In genomic region chr3:46858996-46859710, GRCh38 we compare ENCODE assay signal across 24 cellular contexts. TPM values are rescaled to one million over a fixed set of nuclear protein-coding genes. Genes with fewer than 3 reads are reported as not detected.
DNase-seq lines count a peak whose midpoint lies in the region; ATAC-seq, FAIRE-seq and TF ChIP-seq lines count a peak whose summit lies in the region.
"Had no signal": no experiment of that assay in that cellular context is flagged by ENCODE, and none has a peak within 500 bp of the region (broad histone marks: within the 10 kb centered on the region; RNA-seq: fewer than 3 reads in every experiment).

No MANE protein-coding gene starts in this region.

- H3K9ac ChIP-seq in K562 (ENCODE audit: insufficient read depth in 1 of 2, low read depth in 2 of 2, low read length in 2 of 2) = no peak overlapping the region

- no peaks in the 10 kb centered on the region for H3K9me3 Mint-ChIP-seq in activated naive CD8-positive, alpha-beta T cell treated with anti-CD3 and anti-CD28 coated beads, Interleukin-2, amount 50 U/mL, for 24 hours
- H3K9me3 Mint-ChIP-seq: activated naive CD8-positive, alpha-beta T cell treated with anti-CD3 and anti-CD28 coated beads for 36 hours; activated T-cell treated with anti-CD3 and anti-CD28 coated beads, Interleukin-2, amount 50 U/mL, for 24 hours; T-cell had no signal

- CTCF ChIA-PET in K562 (lab: Yijun Ruan, JAX; ENCODE audit: low intra/inter-chr PET ratio) = no interaction called here

- H3K36me3 ChIP-seq in K562 (ENCODE audit: control insufficient read depth, insufficient read depth, low read length) (no peaks in the 10 kb centered on the region), lower lobe of right lung (no peaks in the 10 kb centered on the region), suprapubic skin (no peaks in the 10 kb centered on the region)
- H3K36me3 ChIP-seq: brain microvascular endothelial cell, stomach had no signal

- in situ Hi-C loops in K562 (cut with MboI) = no loop called here

- POLR2A ChIA-PET in K562 (lab: Yijun Ruan, JAX) = interaction anchor here (0.8 to 1.3 kb wide), 2 partner anchors 9 to 24 kb away, joined by 3 read pairs; no protein-coding TSS in a partner anchor

- peak; percentile 50 for DNase-seq in activated effector memory CD4-positive, alpha-beta T cell treated with anti-CD3 and anti-CD28 coated beads, Interleukin-2, amount 50 U/mL, for 16 hours
- no peak for DNase-seq in activated effector memory CD4-positive, alpha-beta T cell treated with Interleukin-2 at 50 U/mL for 16 hours
- DNase-seq in K562 (ENCODE audit: extremely low read depth in 1 of 4, low spot score in 3 of 4) (no peak), lower lobe of right lung (peak; percentile 21), suprapubic skin (ENCODE audit: low spot score in 2 of 2) (peak; percentile 44 to 70), NCI-H2029 treated with DMSO at 0.1 percent for 48 hours (lab: John Stamatoyannopoulos, UW) (no peak), SHP77 (lab: John Stamatoyannopoulos, UW) (no peak)
- DNase-seq in activated naive CD8-positive, alpha-beta T cell treated with anti-CD3 and anti-CD28 coated beads, Interleukin-2, amount 50 U/mL, for 24 hours = no peak
- DNase-seq: activated CD4-positive, alpha-beta T cell treated with anti-CD3 and anti-CD28 coated beads, Interleukin-2, amount 50 U/mL, for 4 hours; activated naive CD8-positive, alpha-beta T cell treated with anti-CD3 and anti-CD28 coated beads for 36 hours; activated T-cell treated with anti-CD3 and anti-CD28 coated beads, Interleukin-2, amount 50 U/mL, for 24 hours; brain microvascular endothelial cell; hippocampal formation; midbrain; NCI-H1048; NCI-H2081; NCI-H526 treated with DMSO at 0.1 percent for 48 hours; stomach had no signal

- intact Hi-C loops in K562 (cut with micrococcal nuclease) (no loop called here), lower lobe of right lung (cut with DNase I) (no loop called here)

- no peaks in the 10 kb centered on the region for H3K79me2 ChIP-seq in K562 (ENCODE audit: control insufficient read depth, insufficient read depth, low read length)

- H3K4me3 Mint-ChIP-seq in activated naive CD8-positive, alpha-beta T cell treated with anti-CD3 and anti-CD28 coated beads, Interleukin-2, amount 50 U/mL, for 24 hours = no peak overlapping the region
- H3K4me3 Mint-ChIP-seq: activated naive CD8-positive, alpha-beta T cell treated with anti-CD3 and anti-CD28 coated beads for 36 hours; activated T-cell treated with anti-CD3 and anti-CD28 coated beads, Interleukin-2, amount 50 U/mL, for 24 hours; T-cell had no signal

- TF ChIP-seq POLR2A in K562 (conservative IDR thresholded peaks at IDR 0.05) (no peak), suprapubic skin (IDR thresholded peaks at IDR 0.05) (no peak)

- H3K9me1 ChIP-seq in K562 (ENCODE audit: control insufficient read depth, insufficient read depth, low read length) = no peaks in the 10 kb centered on the region

- H2AFZ ChIP-seq in K562 (ENCODE audit: low read depth, low read length) = no peak overlapping the region

- no peaks in the 10 kb centered on the region for H3K36me3 Mint-ChIP-seq in activated naive CD8-positive, alpha-beta T cell treated with anti-CD3 and anti-CD28 coated beads, Interleukin-2, amount 50 U/mL, for 24 hours (ENCODE audit: low read depth)
- H3K36me3 Mint-ChIP-seq: activated naive CD8-positive, alpha-beta T cell treated with anti-CD3 and anti-CD28 coated beads for 36 hours; T-cell had no signal

- peaks cover 5% of the 10 kb centered on the region for H3K27me3 Mint-ChIP-seq in activated naive CD8-positive, alpha-beta T cell treated with anti-CD3 and anti-CD28 coated beads, Interleukin-2, amount 50 U/mL, for 24 hours
- H3K27me3 Mint-ChIP-seq: activated naive CD8-positive, alpha-beta T cell treated with anti-CD3 and anti-CD28 coated beads for 36 hours had no signal

- H3K9me3 ChIP-seq in K562 (replicated peaks; ENCODE audit: control insufficient read depth, insufficient read depth, low read depth, low read length) = no peaks in the 10 kb centered on the region
- no peaks in the 10 kb centered on the region for H3K9me3 ChIP-seq in lower lobe of right lung
- no peaks in the 10 kb centered on the region for H3K9me3 ChIP-seq in suprapubic skin
- H3K9me3 ChIP-seq: stomach had no signal

- WGBS in K562 (ENCODE audit: insufficient coverage, low coverage, missing lambda C conversion rate) = 3% methylated on average over 11 of the region's 11 CpGs
- WGBS in suprapubic skin = 81% methylated on average over 11 of the region's 11 CpGs

- H3K27ac ChIP-seq in K562 (ENCODE audit: extremely low read depth, low read depth, low read length) (no peak overlapping the region), lower lobe of right lung (no peak overlapping the region), suprapubic skin (no peak overlapping the region)
- H3K27ac ChIP-seq: brain microvascular endothelial cell, C4-2B, stomach had no signal

- no peak for FAIRE-seq in K562 (lab: Jason Lieb, UNC)
- FAIRE-seq: endothelial cell of umbilical vein, GM18507, islet of Langerhans had no signal

- peaks cover 16 to 60% of the 10 kb centered on the region in 2 experiments; a peak in 4 of 5 replicates for H3K27me3 ChIP-seq in K562 (ENCODE audit: control insufficient read depth in 2 of 2, insufficient read depth in 2 of 2, low read length in 2 of 2)
- no peaks in the 10 kb centered on the region for H3K27me3 ChIP-seq in lower lobe of right lung (ENCODE audit: low read depth)
- no peaks in the 10 kb centered on the region for H3K27me3 ChIP-seq in suprapubic skin

- 0 out of 2 replicates have a peak, but pooled peaks cover 7% of the 10 kb centered on the region for H4K20me1 ChIP-seq in K562 (replicated peaks; ENCODE audit: control insufficient read depth, insufficient read depth, low read length)

- TF ChIP-seq EP300 in K562 (IDR thresholded peaks at IDR 0.05; ENCODE audit: low read length) (no peak), suprapubic skin (IDR thresholded peaks at IDR 0.05) (no peak)

- H3K27ac Mint-ChIP-seq in activated naive CD8-positive, alpha-beta T cell treated with anti-CD3 and anti-CD28 coated beads, Interleukin-2, amount 50 U/mL, for 24 hours = no peak overlapping the region
- H3K27ac Mint-ChIP-seq: activated naive CD8-positive, alpha-beta T cell treated with anti-CD3 and anti-CD28 coated beads for 36 hours; activated T-cell treated with anti-CD3 and anti-CD28 coated beads, Interleukin-2, amount 50 U/mL, for 24 hours; T-cell had no signal

- no TSS peak for BruUV-seq in K562 (replicated peaks; lab: Mats Ljungman, UMichigan)

- no peak overlapping the region for H3K4me3 ChIP-seq in K562
- H3K4me3 ChIP-seq in lower lobe of right lung = no peak overlapping the region
- no peak overlapping the region for H3K4me3 ChIP-seq in suprapubic skin
- H3K4me3 ChIP-seq: stomach had no signal

- TF ChIP-seq CTCF in K562 (IDR thresholded peaks at IDR 0.05 in 2 of 3, conservative IDR thresholded peaks at IDR 0.05 in 1 of 3; ENCODE audit: insufficient read depth in 2 of 3, low read depth in 1 of 3, low read length in 3 of 3) (no peak), lower lobe of right lung (IDR thresholded peaks at IDR 0.05) (no peak), suprapubic skin (IDR thresholded peaks at IDR 0.05) (no peak)

- H3K4me2 ChIP-seq in K562 (ENCODE audit: insufficient read depth, low read length) = no peak overlapping the region

- no peaks in the 10 kb centered on the region for H3K4me1 Mint-ChIP-seq in activated naive CD8-positive, alpha-beta T cell treated with anti-CD3 and anti-CD28 coated beads, Interleukin-2, amount 50 U/mL, for 24 hours
- H3K4me1 Mint-ChIP-seq: activated naive CD8-positive, alpha-beta T cell treated with anti-CD3 and anti-CD28 coated beads for 36 hours; T-cell had no signal

- H3K4me1 ChIP-seq in K562 (replicated peaks in 1 of 2; ENCODE audit: control insufficient read depth in 2 of 2, insufficient read depth in 2 of 2, low read length in 2 of 2) (peaks cover 0 to 5% of the 10 kb centered on the region in 2 experiments; a peak in 2 of 5 replicates), lower lobe of right lung (peaks cover 1% of the 10 kb centered on the region), suprapubic skin (no peaks in the 10 kb centered on the region)
- H3K4me1 ChIP-seq: stomach had no signal

- ATAC-seq in K562 = peak; percentile 11; the same call in 1 of the 3 replicates
- no peak for ATAC-seq in lower lobe of right lung
- no peak for ATAC-seq in activated naive CD8-positive, alpha-beta T cell treated with anti-CD3 and anti-CD28 coated beads, Interleukin-2, amount 50 U/mL, for 24 hours
- ATAC-seq: T-cell had no signal

- no peak for TF ChIP-seq RAD21 in K562 (CRISPR knock-in tag; conservative IDR thresholded peaks at IDR 0.05 in 1 of 2, IDR thresholded peaks at IDR 0.05 in 1 of 2)

RNA-seq across cellular contexts. Expression of gene MYL3, which starts 4.1 kb away (rescaled TPM):
- not detected in 2 replicates for total RNA-seq in K562 (2011; cell fraction: chromatin; rRNA removed; ENCODE audit: low replicate concordance)
- not detected in 2 replicates for total RNA-seq in K562 (2011; cell fraction: nucleolus; rRNA removed)
- not detected in 2 replicates for total RNA-seq in K562 (2011; cell fraction: nucleoplasm; rRNA removed)
- total RNA-seq in K562 (2014; rRNA removed) (0.14 TPM in 1 of 2 replicates, not detected in the other), K562 (2014; rRNA removed; fragmentation: Illumina TruSeq; extraction: Trizol) (not detected in 2 replicates), K562 (2015; rRNA removed; fragmentation: Illumina TruSeq; extraction: Trizol) (not detected in 2 replicates), K562 (2021) (not detected in 2 replicates), lower lobe of right lung (2.0 TPM), suprapubic skin (1 to 10 TPM in 1 of 4 donors, not detected in 3; 1.4 TPM)
- polyA plus RNA-seq in K562 (2011; rRNA removed) (not detected in 2 replicates), K562 (2014; fragmentation: Illumina TruSeq; extraction: Trizol) (not detected in 2 replicates), K562 (2014; fragmentation: Nextera tagmentation; extraction: Ambion mirVana) (under 1 TPM in 1 of 2 experiments, not detected in 1; 0.45 TPM), K562 (2014; rRNA removed) (not detected in 2 replicates)
- polyA plus RNA-seq in K562 (2011; cell fraction: cytosol; rRNA removed) = not detected in 2 replicates
- polyA plus RNA-seq in K562 (2011; cell fraction: nucleus; rRNA removed) = not detected in 2 replicates
- not detected in 2 replicates for polyA plus RNA-seq in K562 (2012)
- polyA minus RNA-seq in K562 (2011; rRNA and poly(A)+ RNA removed) = not detected in 2 replicates
- polyA minus RNA-seq in K562 (2011; cell fraction: cytosol; rRNA and poly(A)+ RNA removed) = not detected in 2 replicates
- polyA minus RNA-seq in K562 (2011; cell fraction: nucleus; rRNA and poly(A)+ RNA removed) = not detected in 2 replicates
- total RNA-seq: A673; activated naive CD8-positive, alpha-beta T cell treated with anti-CD3 and anti-CD28 coated beads for 36 hours; endothelial cell of umbilical vein; T-cell had no signal
- polyA plus RNA-seq: endothelial cell of umbilical vein had no signal

RNA-seq across cellular contexts. Expression of gene PTH1R, which starts 18.4 kb away (rescaled TPM):
- not detected in 2 replicates for total RNA-seq in K562 (2011; cell fraction: chromatin; rRNA removed; ENCODE audit: low replicate concordance)
- not detected in 2 replicates for total RNA-seq in K562 (2011; cell fraction: nucleolus; rRNA removed)
- not detected in 2 replicates for total RNA-seq in K562 (2011; cell fraction: nucleoplasm; rRNA removed)
- total RNA-seq in K562 (2014; rRNA removed) = not detected in 2 replicates
- not detected in 2 replicates for total RNA-seq in K562 (2014; rRNA removed; fragmentation: Illumina TruSeq; extraction: Trizol)
- not detected in 2 replicates for total RNA-seq in K562 (2015; rRNA removed; fragmentation: Illumina TruSeq; extraction: Trizol)
- total RNA-seq in K562 (2021) = not detected in 2 replicates
- polyA plus RNA-seq in K562 (2011; rRNA removed) = not detected in 2 replicates
- polyA plus RNA-seq in K562 (2011; cell fraction: cytosol; rRNA removed) = not detected in 2 replicates
- not detected in 2 replicates for polyA plus RNA-seq in K562 (2011; cell fraction: nucleus; rRNA removed)
- not detected in 2 replicates for polyA plus RNA-seq in K562 (2012)
- not detected in 2 replicates for polyA plus RNA-seq in K562 (2014; fragmentation: Illumina TruSeq; extraction: Trizol)
- not detected for polyA plus RNA-seq in K562 (2014; fragmentation: Nextera tagmentation; extraction: Ambion mirVana)
- polyA plus RNA-seq in K562 (2014; rRNA removed) = not detected in 2 replicates
- not detected in 2 replicates for polyA minus RNA-seq in K562 (2011; rRNA and poly(A)+ RNA removed)
- polyA minus RNA-seq in K562 (2011; cell fraction: cytosol; rRNA and poly(A)+ RNA removed) = not detected in 2 replicates
- not detected in 2 replicates for polyA minus RNA-seq in K562 (2011; cell fraction: nucleus; rRNA and poly(A)+ RNA removed)
- total RNA-seq in lower lobe of right lung = 14.5 TPM
- 1 to 10 TPM; 1.1 to 4.2 (median 3.0) TPM for total RNA-seq in suprapubic skin
- total RNA-seq: activated naive CD8-positive, alpha-beta T cell treated with anti-CD3 and anti-CD28 coated beads for 36 hours had no signal

Comparison
In these comparisons a context has a peak if more than half of its experiments do, and no peak if none do; other contexts are left out.
1. DNase-seq: peak in activated effector memory CD4-positive, alpha-beta T cell treated with anti-CD3 and anti-CD28 coated beads, Interleukin-2, amount 50 U/mL, for 16 hours (single experiment), lower lobe of right lung (single experiment) and suprapubic skin (2 of 2); none in activated effector memory CD4-positive, alpha-beta T cell treated with Interleukin-2 at 50 U/mL for 16 hours (single experiment), K562 (0 of 4), NCI-H2029 treated with DMSO at 0.1 percent for 48 hours (single experiment), activated naive CD8-positive, alpha-beta T cell treated with anti-CD3 and anti-CD28 coated beads, Interleukin-2, amount 50 U/mL, for 24 hours (single experiment) and SHP77 (0 of 2).